14 cellular contexts compared by ENCODE assay signal in the genomic region with DNA sequence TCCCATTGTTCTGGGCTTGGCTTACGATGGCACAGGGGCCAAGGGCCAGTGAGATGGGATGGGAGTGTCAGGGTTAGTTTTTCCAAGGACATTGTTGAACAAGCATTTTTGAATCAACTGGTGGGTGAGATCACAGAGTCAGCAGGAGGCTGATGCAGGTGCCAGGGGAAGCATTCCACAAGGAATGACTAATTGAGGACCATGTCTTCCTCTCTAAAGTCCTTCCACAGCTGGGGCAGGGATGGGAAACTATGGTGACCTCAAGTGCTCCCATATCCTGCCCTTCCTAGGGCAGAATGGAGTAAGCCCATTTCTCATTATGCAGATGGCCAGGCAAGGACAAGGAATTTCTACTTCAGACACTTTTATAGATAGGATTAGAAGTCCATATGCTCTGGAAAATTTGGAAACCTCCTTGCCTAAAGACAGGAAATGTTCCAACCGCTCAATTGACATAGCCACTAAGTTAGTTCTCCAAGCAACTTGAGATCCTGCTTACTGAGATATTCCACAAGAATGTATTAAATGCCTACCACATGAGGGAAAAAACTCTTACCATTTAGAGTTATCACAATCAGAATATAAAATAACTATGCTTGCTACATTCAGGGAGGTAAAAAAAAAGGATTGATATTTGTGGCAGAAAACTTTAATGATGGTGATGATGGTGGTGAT. TPM values are rescaled to one million over a fixed set of nuclear protein-coding genes. Genes with fewer than 3 reads are reported as not detected.
A peak's percentile ranks its signal among the peaks of the same experiment; 100 is the strongest.
DNase-seq lines count a peak whose midpoint lies in the region; ATAC-seq and TF ChIP-seq lines count a peak whose summit lies in the region.
"Had no signal": no experiment of that assay in that cellular context is flagged by ENCODE, and none has a peak within 500 bp of the region (broad histone marks: within the 10 kb centered on the region; RNA-seq: fewer than 3 reads in every experiment).

No MANE protein-coding gene starts in this region.

- H3K27me3 ChIP-seq in SJCRH30 = no peaks in the 10 kb centered on the region
- no peaks in the 10 kb centered on the region for H3K27me3 ChIP-seq in foreskin keratinocyte
- H3K27me3 ChIP-seq: left lung had no signal

- DNase-seq in 8988T (peak; percentile 61), GM04503 (ENCODE audit: low read depth) (peak; percentile 74), SJCRH30 (peak; percentile 91), foreskin keratinocyte (peak in 1 of 2 donors; percentile 32), HUDEP-2 (lab: John Stamatoyannopoulos, UW; ENCODE audit: unreplicated experiment in 76 of 76) (no peak)
- no peak for DNase-seq in stimulated activated CD4-positive, alpha-beta T cell treated with anti-CD3 and anti-CD28 coated beads, Interleukin-12 subunit alpha, Interleukin-12 subunit beta, amount 100 ng/mL, for 4 hours
- DNase-seq: AML-193; hippocampal formation; NCI-H146; OCI-M1; stimulated activated CD4-positive, alpha-beta T cell treated with anti-CD3 and anti-CD28 coated beads, Interleukin-15, amount 100 ng/mL, for 24 hours had no signal

- TF ChIP-seq CTCF in foreskin keratinocyte (conservative IDR thresholded peaks at IDR 0.05) = no peak

- peaks cover 3% of the 10 kb centered on the region; the same call in 1 of the 2 replicates for H3K36me3 ChIP-seq in SJCRH30
- H3K36me3 ChIP-seq: left lung had no signal

- peaks cover 39% of the 10 kb centered on the region for H3K4me1 ChIP-seq in SJCRH30
- no peaks in the 10 kb centered on the region for H3K4me1 ChIP-seq in foreskin keratinocyte

- peaks cover 24% of the 10 kb centered on the region for H3K9me3 ChIP-seq in SJCRH30 (replicated peaks)

- no peak overlapping the region for H3K4me3 ChIP-seq in SJCRH30
- H3K4me3 ChIP-seq: left lung had no signal

- ATAC-seq in foreskin keratinocyte (peak; percentile 27), HG02588 (IDR thresholded peaks at IDR 0.05; ENCODE audit: unreplicated experiment) (no peak), HG03469 (IDR thresholded peaks at IDR 0.05; ENCODE audit: unreplicated experiment) (no peak)
- ATAC-seq: left lung had no signal

- H3K27ac ChIP-seq in SJCRH30 (peak overlapping the region; percentile 86), foreskin keratinocyte (no peak overlapping the region)
- H3K27ac ChIP-seq: left lung had no signal

RNA-seq across cellular contexts. Expression of a gene that starts 21.2 kb away (rescaled TPM):
- total RNA-seq in SJCRH30 (2014; rRNA removed; shearing (Covaris generic)) = 56.3 and 82.5 TPM in 2 replicates
- 11.2 and 11.7 TPM in 2 replicates for total RNA-seq in foreskin keratinocyte
- polyA plus RNA-seq in foreskin keratinocyte = 8.0 and 8.5 TPM in 2 replicates

RNA-seq across cellular contexts. Expression of a gene that starts 29.4 kb away (rescaled TPM):
- total RNA-seq in SJCRH30 (2014; rRNA removed; shearing (Covaris generic)) = 45.7 and 48.3 TPM in 2 replicates
- 29.5 and 38.9 TPM in 2 replicates for total RNA-seq in foreskin keratinocyte
- 26.0 and 34.5 TPM in 2 replicates for polyA plus RNA-seq in foreskin keratinocyte

RNA-seq across cellular contexts. Expression of a gene that starts 43.8 kb away (rescaled TPM):
- total RNA-seq in SJCRH30 (2014; rRNA removed; shearing (Covaris generic)) = 89.0 and 98.6 TPM in 2 replicates
- 67.2 and 68.5 TPM in 2 replicates for total RNA-seq in foreskin keratinocyte
- 48.4 and 49.3 TPM in 2 replicates for polyA plus RNA-seq in foreskin keratinocyte

Comparison
In these comparisons a context has a peak if more than half of its experiments do, and no peak if none do; other contexts are left out.
1. DNase-seq: peak in 8988T (single experiment), GM04503 (single experiment) and SJCRH30 (2 of 2); none in stimulated activated CD4-positive, alpha-beta T cell treated with anti-CD3 and anti-CD28 coated beads, Interleukin-12 subunit alpha, Interleukin-12 subunit beta, amount 100 ng/mL, for 4 hours (single experiment) and HUDEP-2 (0 of 76).